Comparison of ENCODE assay signal across 9 cellular contexts in the genomic region with DNA sequence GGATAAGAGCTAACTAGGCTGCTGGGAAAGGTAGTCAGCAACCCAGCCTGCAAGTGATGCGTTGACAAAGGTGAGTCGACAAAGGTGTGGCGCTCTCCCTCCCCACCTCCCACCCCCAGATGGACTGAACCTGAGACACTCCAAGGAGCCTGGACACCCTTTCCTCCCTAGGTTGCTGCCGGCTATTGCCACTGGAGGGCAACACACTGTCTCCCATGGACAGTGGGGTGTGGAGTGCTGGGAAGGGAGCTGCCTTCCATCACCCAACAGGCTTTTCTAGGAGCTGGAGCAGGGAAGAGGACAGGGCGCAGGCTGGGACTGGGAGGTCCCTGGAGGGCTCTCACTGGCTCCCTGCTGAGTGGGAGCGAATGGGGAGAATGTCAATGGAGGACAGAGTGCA.
A peak's percentile ranks its signal among the peaks of the same experiment; 100 is the strongest.
DNase-seq lines count a peak whose midpoint lies in the region; ATAC-seq and TF ChIP-seq lines count a peak whose summit lies in the region.
"Had no signal": no experiment of that assay in that cellular context is flagged by ENCODE, and none has a peak within 500 bp of the region (broad histone marks: within the 10 kb centered on the region; RNA-seq: fewer than 3 reads in every experiment).

No MANE protein-coding gene starts in this region.

- H3K9me3 Mint-ChIP-seq in endodermal cell, result no peaks in the 10 kb centered on the region

- 62 to 72% methylated on average over 2 to 6 of the region's 6 CpGs for WGBS in endodermal cell (ENCODE audit: insufficient coverage in 1 of 2, insufficient read length in 1 of 2), 2 experiments
- no CpG with 5 or more reads among the region's 6 CpGs for WGBS in neuronal stem cell (ENCODE audit: extremely low coverage in 2 of 2, insufficient read length in 2 of 2, insufficient replicate concordance in 1 of 2), 2 donors
- 46 to 50% methylated on average over 6 of the region's 6 CpGs for WGBS in aorta, 2 donors
- 43 to 46% methylated on average over 6 of the region's 6 CpGs for WGBS in sigmoid colon, 2 donors

- H2AK5ac ChIP-seq in neuronal stem cell (ENCODE audit: low read depth, low read length), result no peak overlapping the region

- H3K9me3 ChIP-seq in endodermal cell (ENCODE audit: control insufficient read depth, low read length) (no peaks in the 10 kb centered on the region), neuronal stem cell (replicated peaks in 1 of 2; ENCODE audit: control insufficient read depth in 2 of 2, insufficient read depth in 1 of 2, low read depth in 1 of 2, low read length in 2 of 2) (peaks cover 0 to 2% of the 10 kb centered on the region in 2 donors), aorta (ENCODE audit: control insufficient read depth, low read length) (no peaks in the 10 kb centered on the region), sigmoid colon (no peaks in the 10 kb centered on the region)
- H3K9me3 ChIP-seq: thoracic aorta had no signal

- intact Hi-C loops in aorta (cut with DNase I), result no loop called here
- intact Hi-C loops in sciatic nerve (cut with DNase I), result no loop called here
- intact Hi-C loops in sigmoid colon (cut with DNase I), result no loop called here

- H3K36me3 ChIP-seq in endodermal cell (ENCODE audit: control insufficient read depth, insufficient read depth, low read length) (no peaks in the 10 kb centered on the region), neuronal stem cell (replicated peaks in 1 of 2; ENCODE audit: control insufficient read depth in 2 of 2, insufficient read depth in 2 of 2, low read length in 2 of 2) (no peaks in the 10 kb centered on the region), aorta (ENCODE audit: control insufficient read depth in 1 of 2, insufficient read depth in 2 of 2, low read length in 1 of 2) (no peaks in the 10 kb centered on the region), sigmoid colon (no peaks in the 10 kb centered on the region)
- H3K36me3 ChIP-seq: thoracic aorta had no signal

- no peaks in the 10 kb centered on the region for H3K79me1 ChIP-seq in neuronal stem cell (ENCODE audit: low read depth, low read length)

- H3K27me3 ChIP-seq in endodermal cell (ENCODE audit: control insufficient read depth, insufficient read depth, low read length, poor library complexity, severe bottlenecking) (peaks cover 18% of the 10 kb centered on the region), neuronal stem cell (ENCODE audit: control insufficient read depth in 3 of 3, insufficient read depth in 3 of 3, low read depth in 1 of 3, low read length in 3 of 3) (peaks cover 4 to 34% (median 17%) of the 10 kb centered on the region in 3 experiments), aorta (ENCODE audit: control insufficient read depth in 1 of 2, insufficient read depth in 2 of 2, low read length in 1 of 2) (no peaks in the 10 kb centered on the region), sigmoid colon (peaks cover 7 to 78% (median 42%) of the 10 kb centered on the region in 3 donors)

- H3K36me3 Mint-ChIP-seq in endodermal cell (ENCODE audit: low read depth), result no peaks in the 10 kb centered on the region

- H2BK15ac ChIP-seq in neuronal stem cell (ENCODE audit: low read length), result no peak overlapping the region

- H4K8ac ChIP-seq in neuronal stem cell (ENCODE audit: low read depth, low read length), result no peak overlapping the region

- H3K27me3 Mint-ChIP-seq in endodermal cell (ENCODE audit: insufficient read depth), result peaks cover 27% of the 10 kb centered on the region

- H3K18ac ChIP-seq in neuronal stem cell (ENCODE audit: low read length), result peak overlapping the region; percentile 44

- ATAC-seq in HG02642 (IDR thresholded peaks at IDR 0.05; ENCODE audit: poor library complexity, unreplicated experiment) (no peak), aorta (ENCODE audit: low FRiP score) (no peak), sciatic nerve (no peak)

- no peak overlapping the region for H3K4me3 Mint-ChIP-seq in endodermal cell

- peak overlapping the region; percentile 24 for H4K91ac ChIP-seq in neuronal stem cell (ENCODE audit: low read depth, low read length, poor library complexity)

- H3K27ac ChIP-seq in endodermal cell (ENCODE audit: low read depth, low read length), result no peak overlapping the region
- H3K27ac ChIP-seq in neuronal stem cell (replicated peaks; ENCODE audit: low read length), result no peak overlapping the region
- H3K27ac ChIP-seq in aorta (ENCODE audit: low read depth in 1 of 2, low read length in 2 of 2), result no peak overlapping the region
- H3K27ac ChIP-seq in sigmoid colon, result no peak overlapping the region
- H3K27ac ChIP-seq: thoracic aorta had no signal

- H3K4me3 ChIP-seq in endodermal cell (ENCODE audit: low read length), result no peak overlapping the region
- no peak overlapping the region for H3K4me3 ChIP-seq in neuronal stem cell (ENCODE audit: low read length in 2 of 2)
- no peak overlapping the region for H3K4me3 ChIP-seq in aorta (ENCODE audit: low read length in 2 of 2)
- H3K4me3 ChIP-seq in sigmoid colon, result no peak overlapping the region
- H3K4me3 ChIP-seq: thoracic aorta had no signal

- no peak overlapping the region for H2BK12ac ChIP-seq in neuronal stem cell (ENCODE audit: low read length)

- no peak for TF ChIP-seq POLR2A in sigmoid colon (IDR thresholded peaks at IDR 0.05)

- no peak overlapping the region for H3K4me2 ChIP-seq in neuronal stem cell (ENCODE audit: insufficient read depth, low read length, poor library complexity, severe bottlenecking)

- no peak overlapping the region for H3K4ac ChIP-seq in neuronal stem cell (ENCODE audit: low read length)

- H3K9ac ChIP-seq in endodermal cell (ENCODE audit: extremely low read depth, low read length, poor library complexity, severe bottlenecking) (no peak overlapping the region), neuronal stem cell (ENCODE audit: low read depth, low read length, poor library complexity) (no peak overlapping the region)

- no peak overlapping the region for H2AFZ ChIP-seq in neuronal stem cell (ENCODE audit: low read length)

- peak; percentile 72 for TF ChIP-seq CTCF in endodermal cell (conservative IDR thresholded peaks at IDR 0.05)
- TF ChIP-seq CTCF in sigmoid colon (IDR thresholded peaks at IDR 0.05), result peak in 1 of 4 experiments; percentile 22

- peak overlapping the region; percentile 3 for H3K23ac ChIP-seq in neuronal stem cell (ENCODE audit: low read depth, low read length, poor library complexity)

- H3K4me1 ChIP-seq in endodermal cell (ENCODE audit: control insufficient read depth, insufficient read depth, low read length), result no peaks in the 10 kb centered on the region
- H3K4me1 ChIP-seq in neuronal stem cell (ENCODE audit: control insufficient read depth in 2 of 2, insufficient read depth in 1 of 2, low read depth in 1 of 2, low read length in 2 of 2), result peaks cover 9 to 26% of the 10 kb centered on the region in 2 donors
- H3K4me1 ChIP-seq in aorta (ENCODE audit: control insufficient read depth in 1 of 2, insufficient read depth in 2 of 2, low read length in 2 of 2), result no peaks in the 10 kb centered on the region
- H3K4me1 ChIP-seq in sigmoid colon, result no peaks in the 10 kb centered on the region

- H2BK120ac ChIP-seq in neuronal stem cell (ENCODE audit: low read depth, low read length), result peak overlapping the region; percentile 33

- peaks cover 18% of the 10 kb centered on the region for H3K4me1 Mint-ChIP-seq in endodermal cell

- no peak for TF ChIP-seq EP300 in sigmoid colon (IDR thresholded peaks at IDR 0.05)

- H3K14ac ChIP-seq in neuronal stem cell (ENCODE audit: low read length), result no peak overlapping the region

- no peak overlapping the region for H3K27ac Mint-ChIP-seq in endodermal cell

- DNase-seq in ELR (ENCODE audit: low read depth), result peak; percentile 64
- peak; percentile 16 for DNase-seq in NCI-H2107 (lab: John Stamatoyannopoulos, UW)
- DNase-seq in endodermal cell, result peak; percentile 86
- no peak for DNase-seq in neuronal stem cell (ENCODE audit: low spot score)
- no peak for DNase-seq in aorta
- no peak for DNase-seq in sciatic nerve (ENCODE audit: low spot score)
- no peak for DNase-seq in sigmoid colon

- no peak overlapping the region for H2BK5ac ChIP-seq in neuronal stem cell (ENCODE audit: low read length)

Comparison
In these comparisons a context has a peak if more than half of its experiments do, and no peak if none do; other contexts are left out.
1. DNase-seq: peak in ELR (single experiment), NCI-H2107 (single experiment) and endodermal cell (single experiment); none in neuronal stem cell (single experiment), aorta (0 of 2), sciatic nerve (single experiment) and sigmoid colon (single experiment).